11 cellular contexts compared by ENCODE assay signal in genomic region chr5:142320851-142321560, GRCh38. TPM values are rescaled to one million over a fixed set of nuclear protein-coding genes. Genes with fewer than 3 reads are reported as not detected.
DNase-seq lines count a peak whose midpoint lies in the region; ATAC-seq and TF ChIP-seq lines count a peak whose summit lies in the region.
"Had no signal": no experiment of that assay in that cellular context is flagged by ENCODE, and none has a peak within 500 bp of the region (broad histone marks: within the 10 kb centered on the region; RNA-seq: fewer than 3 reads in every experiment).

No MANE protein-coding gene starts in this region.

- H3K36me3 Mint-ChIP-seq in chondrocyte (ENCODE audit: low read depth) = peaks cover 2% of the 10 kb centered on the region
- H3K36me3 Mint-ChIP-seq in immature natural killer cell = no peaks in the 10 kb centered on the region

- H3K4me1 Mint-ChIP-seq in chondrocyte (ENCODE audit: low read depth) (peaks cover 65% of the 10 kb centered on the region), immature natural killer cell (peaks cover 30 to 41% of the 10 kb centered on the region in 2 donors)

- ATAC-seq in lower lobe of right lung = no peak
- ATAC-seq in HG03025 (IDR thresholded peaks at IDR 0.05; ENCODE audit: low FRiP score, unreplicated experiment) = no peak

- in situ Hi-C loops in KBM-7 (cut with MboI; ENCODE audit: low pct_unique_long_range_greater_than_20kb, low sequenced_read_pairs) = no loop called here

- peak overlapping the region; percentile 29 for H3K4me3 Mint-ChIP-seq in chondrocyte (ENCODE audit: unreplicated experiment)
- no peak overlapping the region for H3K4me3 Mint-ChIP-seq in immature natural killer cell
- H3K4me3 Mint-ChIP-seq: activated B cell treated with CpG ODN at 0.5 μM for 24 hours had no signal

- H3K27ac ChIP-seq in 22Rv1 (peak overlapping the region; percentile 36), lower lobe of right lung (peak overlapping the region; percentile 97)
- H3K27ac ChIP-seq in effector memory CD4-positive, alpha-beta T cell (ENCODE audit: insufficient read depth, low read length, poor library complexity, severe bottlenecking) = no peak overlapping the region
- H3K27ac ChIP-seq: C4-2B had no signal

- H3K9me3 Mint-ChIP-seq in chondrocyte (ENCODE audit: low read depth) (no peaks in the 10 kb centered on the region), immature natural killer cell (no peaks in the 10 kb centered on the region)
- H3K9me3 Mint-ChIP-seq: activated B cell treated with CpG ODN at 0.5 μM for 24 hours had no signal

- intact Hi-C loops in lower lobe of right lung (cut with DNase I) = no loop called here

- DNase-seq in KBM-7 = peak; percentile 53
- no peak for DNase-seq in chondrocyte (ENCODE audit: low spot score)
- DNase-seq in lower lobe of right lung = no peak
- no peak for DNase-seq in iPS-NIHi11 (ENCODE audit: low spot score)
- no peak for DNase-seq in effector memory CD4-positive, alpha-beta T cell
- no peak for DNase-seq in immature natural killer cell
- DNase-seq: activated B cell treated with CpG ODN at 0.5 μM for 24 hours; stimulated activated CD4-positive, alpha-beta T cell treated with anti-CD3 and anti-CD28 coated beads, Interleukin-15, amount 100 ng/mL, for 24 hours had no signal

- H3K27me3 ChIP-seq in lower lobe of right lung (ENCODE audit: low read depth) = peaks cover 29% of the 10 kb centered on the region
- peaks cover 22% of the 10 kb centered on the region for H3K27me3 ChIP-seq in effector memory CD4-positive, alpha-beta T cell (replicated peaks; ENCODE audit: control insufficient read depth, insufficient read depth, low read length, poor library complexity, severe bottlenecking)

- peaks cover 88% of the 10 kb centered on the region for H3K4me1 ChIP-seq in lower lobe of right lung
- H3K4me1 ChIP-seq in effector memory CD4-positive, alpha-beta T cell (ENCODE audit: control insufficient read depth, insufficient read depth, low read length, poor library complexity, severe bottlenecking) = peaks cover 30% of the 10 kb centered on the region

- TF ChIP-seq CTCF in 22Rv1 (IDR thresholded peaks at IDR 0.05) (no peak), chondrocyte (IDR thresholded peaks at IDR 0.05) (no peak), lower lobe of right lung (IDR thresholded peaks at IDR 0.05) (no peak)

- H3K4me3 ChIP-seq in lower lobe of right lung = peak overlapping the region; percentile 76
- no peak overlapping the region for H3K4me3 ChIP-seq in effector memory CD4-positive, alpha-beta T cell (ENCODE audit: insufficient read depth, low read depth, low read length, poor library complexity, severe bottlenecking)

- H3K27ac Mint-ChIP-seq in chondrocyte (ENCODE audit: unreplicated experiment) (no peak overlapping the region), immature natural killer cell (no peak overlapping the region)
- H3K27ac Mint-ChIP-seq: activated B cell treated with CpG ODN at 0.5 μM for 24 hours had no signal

- H3K9me3 ChIP-seq in lower lobe of right lung = no peaks in the 10 kb centered on the region
- no peaks in the 10 kb centered on the region for H3K9me3 ChIP-seq in effector memory CD4-positive, alpha-beta T cell (ENCODE audit: control insufficient read depth, low read length)

- no peaks in the 10 kb centered on the region for H3K36me3 ChIP-seq in lower lobe of right lung
- H3K36me3 ChIP-seq in effector memory CD4-positive, alpha-beta T cell (ENCODE audit: control insufficient read depth, insufficient read depth, low read length) = no peaks in the 10 kb centered on the region

- H3K27me3 Mint-ChIP-seq in chondrocyte (ENCODE audit: low read depth) (no peaks in the 10 kb centered on the region), immature natural killer cell (ENCODE audit: low read depth in 3 of 3) (peaks cover 8 to 26% (median 12%) of the 10 kb centered on the region in 3 donors)

RNA-seq across cellular contexts. Expression of gene SPRY4, which starts 3.8 kb away (rescaled TPM):
- total RNA-seq in chondrocyte (5.3 to 9.6 TPM (median 8.3 TPM) in 3 replicates), lower lobe of right lung (42.7 TPM)
- polyA plus RNA-seq in immature natural killer cell = not detected
- total RNA-seq: activated B cell treated with CpG ODN at 0.5 μM for 24 hours had no signal
